In the genomic region with DNA sequence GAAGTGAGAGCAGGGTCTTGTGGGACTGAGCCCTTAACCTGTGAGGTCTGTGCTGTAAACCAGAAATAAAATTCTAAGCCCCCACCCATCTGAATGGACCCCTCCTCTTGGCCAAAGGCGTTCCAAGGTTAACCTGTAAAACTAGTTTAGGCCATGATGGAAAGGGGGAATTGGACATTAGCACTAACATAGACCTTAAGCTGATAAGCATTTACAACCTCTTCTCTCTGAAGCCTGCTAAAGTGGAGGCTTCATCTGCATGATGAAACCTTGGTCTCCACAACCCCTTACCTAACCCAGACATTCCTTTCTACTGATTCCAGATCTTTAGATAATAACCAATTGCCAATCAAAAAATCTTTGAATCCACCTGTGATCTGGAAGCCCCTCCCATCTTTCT, we compare ENCODE assay signal across 1 cellular context.
TF ChIP-seq lines count a peak whose summit lies in the region.

No MANE protein-coding gene starts in this region.

TF ChIP-seq in GM23338, 12 proteins besides CTCF, POLR2A, EP300 and RAD21:
- TF ChIP-seq, protein P1, sequence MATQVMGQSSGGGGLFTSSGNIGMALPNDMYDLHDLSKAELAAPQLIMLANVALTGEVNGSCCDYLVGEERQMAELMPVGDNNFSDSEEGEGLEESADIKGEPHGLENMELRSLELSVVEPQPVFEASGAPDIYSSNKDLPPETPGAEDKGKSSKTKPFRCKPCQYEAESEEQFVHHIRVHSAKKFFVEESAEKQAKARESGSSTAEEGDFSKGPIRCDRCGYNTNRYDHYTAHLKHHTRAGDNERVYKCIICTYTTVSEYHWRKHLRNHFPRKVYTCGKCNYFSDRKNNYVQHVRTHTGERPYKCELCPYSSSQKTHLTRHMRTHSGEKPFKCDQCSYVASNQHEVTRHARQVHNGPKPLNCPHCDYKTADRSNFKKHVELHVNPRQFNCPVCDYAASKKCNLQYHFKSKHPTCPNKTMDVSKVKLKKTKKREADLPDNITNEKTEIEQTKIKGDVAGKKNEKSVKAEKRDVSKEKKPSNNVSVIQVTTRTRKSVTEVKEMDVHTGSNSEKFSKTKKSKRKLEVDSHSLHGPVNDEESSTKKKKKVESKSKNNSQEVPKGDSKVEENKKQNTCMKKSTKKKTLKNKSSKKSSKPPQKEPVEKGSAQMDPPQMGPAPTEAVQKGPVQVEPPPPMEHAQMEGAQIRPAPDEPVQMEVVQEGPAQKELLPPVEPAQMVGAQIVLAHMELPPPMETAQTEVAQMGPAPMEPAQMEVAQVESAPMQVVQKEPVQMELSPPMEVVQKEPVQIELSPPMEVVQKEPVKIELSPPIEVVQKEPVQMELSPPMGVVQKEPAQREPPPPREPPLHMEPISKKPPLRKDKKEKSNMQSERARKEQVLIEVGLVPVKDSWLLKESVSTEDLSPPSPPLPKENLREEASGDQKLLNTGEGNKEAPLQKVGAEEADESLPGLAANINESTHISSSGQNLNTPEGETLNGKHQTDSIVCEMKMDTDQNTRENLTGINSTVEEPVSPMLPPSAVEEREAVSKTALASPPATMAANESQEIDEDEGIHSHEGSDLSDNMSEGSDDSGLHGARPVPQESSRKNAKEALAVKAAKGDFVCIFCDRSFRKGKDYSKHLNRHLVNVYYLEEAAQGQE (IDR thresholded peaks at IDR 0.05; ENCODE audit: unreplicated experiment), result no peak
- no peak for TF ChIP-seq STAT1 (IDR thresholded peaks at IDR 0.05; ENCODE audit: unreplicated experiment)
- TF ChIP-seq JUNB (IDR thresholded peaks at IDR 0.05; ENCODE audit: unreplicated experiment), result no peak
- no peak for TF ChIP-seq EZH2phosphoT487 (IDR thresholded peaks at IDR 0.05; ENCODE audit: unreplicated experiment)
- no peak for TF ChIP-seq ZNF114 (CRISPR knock-in tag; IDR thresholded peaks at IDR 0.05)
- TF ChIP-seq CREB1 (CRISPR knock-in tag; IDR thresholded peaks at IDR 0.05; ENCODE audit: low read depth), result no peak
- no peak for TF ChIP-seq NANOG (IDR thresholded peaks at IDR 0.05; ENCODE audit: borderline replicate concordance)
- no peak for TF ChIP-seq ZNF331 (CRISPR knock-in tag; IDR thresholded peaks at IDR 0.05; ENCODE audit: low read depth)
- TF ChIP-seq, protein P2, sequence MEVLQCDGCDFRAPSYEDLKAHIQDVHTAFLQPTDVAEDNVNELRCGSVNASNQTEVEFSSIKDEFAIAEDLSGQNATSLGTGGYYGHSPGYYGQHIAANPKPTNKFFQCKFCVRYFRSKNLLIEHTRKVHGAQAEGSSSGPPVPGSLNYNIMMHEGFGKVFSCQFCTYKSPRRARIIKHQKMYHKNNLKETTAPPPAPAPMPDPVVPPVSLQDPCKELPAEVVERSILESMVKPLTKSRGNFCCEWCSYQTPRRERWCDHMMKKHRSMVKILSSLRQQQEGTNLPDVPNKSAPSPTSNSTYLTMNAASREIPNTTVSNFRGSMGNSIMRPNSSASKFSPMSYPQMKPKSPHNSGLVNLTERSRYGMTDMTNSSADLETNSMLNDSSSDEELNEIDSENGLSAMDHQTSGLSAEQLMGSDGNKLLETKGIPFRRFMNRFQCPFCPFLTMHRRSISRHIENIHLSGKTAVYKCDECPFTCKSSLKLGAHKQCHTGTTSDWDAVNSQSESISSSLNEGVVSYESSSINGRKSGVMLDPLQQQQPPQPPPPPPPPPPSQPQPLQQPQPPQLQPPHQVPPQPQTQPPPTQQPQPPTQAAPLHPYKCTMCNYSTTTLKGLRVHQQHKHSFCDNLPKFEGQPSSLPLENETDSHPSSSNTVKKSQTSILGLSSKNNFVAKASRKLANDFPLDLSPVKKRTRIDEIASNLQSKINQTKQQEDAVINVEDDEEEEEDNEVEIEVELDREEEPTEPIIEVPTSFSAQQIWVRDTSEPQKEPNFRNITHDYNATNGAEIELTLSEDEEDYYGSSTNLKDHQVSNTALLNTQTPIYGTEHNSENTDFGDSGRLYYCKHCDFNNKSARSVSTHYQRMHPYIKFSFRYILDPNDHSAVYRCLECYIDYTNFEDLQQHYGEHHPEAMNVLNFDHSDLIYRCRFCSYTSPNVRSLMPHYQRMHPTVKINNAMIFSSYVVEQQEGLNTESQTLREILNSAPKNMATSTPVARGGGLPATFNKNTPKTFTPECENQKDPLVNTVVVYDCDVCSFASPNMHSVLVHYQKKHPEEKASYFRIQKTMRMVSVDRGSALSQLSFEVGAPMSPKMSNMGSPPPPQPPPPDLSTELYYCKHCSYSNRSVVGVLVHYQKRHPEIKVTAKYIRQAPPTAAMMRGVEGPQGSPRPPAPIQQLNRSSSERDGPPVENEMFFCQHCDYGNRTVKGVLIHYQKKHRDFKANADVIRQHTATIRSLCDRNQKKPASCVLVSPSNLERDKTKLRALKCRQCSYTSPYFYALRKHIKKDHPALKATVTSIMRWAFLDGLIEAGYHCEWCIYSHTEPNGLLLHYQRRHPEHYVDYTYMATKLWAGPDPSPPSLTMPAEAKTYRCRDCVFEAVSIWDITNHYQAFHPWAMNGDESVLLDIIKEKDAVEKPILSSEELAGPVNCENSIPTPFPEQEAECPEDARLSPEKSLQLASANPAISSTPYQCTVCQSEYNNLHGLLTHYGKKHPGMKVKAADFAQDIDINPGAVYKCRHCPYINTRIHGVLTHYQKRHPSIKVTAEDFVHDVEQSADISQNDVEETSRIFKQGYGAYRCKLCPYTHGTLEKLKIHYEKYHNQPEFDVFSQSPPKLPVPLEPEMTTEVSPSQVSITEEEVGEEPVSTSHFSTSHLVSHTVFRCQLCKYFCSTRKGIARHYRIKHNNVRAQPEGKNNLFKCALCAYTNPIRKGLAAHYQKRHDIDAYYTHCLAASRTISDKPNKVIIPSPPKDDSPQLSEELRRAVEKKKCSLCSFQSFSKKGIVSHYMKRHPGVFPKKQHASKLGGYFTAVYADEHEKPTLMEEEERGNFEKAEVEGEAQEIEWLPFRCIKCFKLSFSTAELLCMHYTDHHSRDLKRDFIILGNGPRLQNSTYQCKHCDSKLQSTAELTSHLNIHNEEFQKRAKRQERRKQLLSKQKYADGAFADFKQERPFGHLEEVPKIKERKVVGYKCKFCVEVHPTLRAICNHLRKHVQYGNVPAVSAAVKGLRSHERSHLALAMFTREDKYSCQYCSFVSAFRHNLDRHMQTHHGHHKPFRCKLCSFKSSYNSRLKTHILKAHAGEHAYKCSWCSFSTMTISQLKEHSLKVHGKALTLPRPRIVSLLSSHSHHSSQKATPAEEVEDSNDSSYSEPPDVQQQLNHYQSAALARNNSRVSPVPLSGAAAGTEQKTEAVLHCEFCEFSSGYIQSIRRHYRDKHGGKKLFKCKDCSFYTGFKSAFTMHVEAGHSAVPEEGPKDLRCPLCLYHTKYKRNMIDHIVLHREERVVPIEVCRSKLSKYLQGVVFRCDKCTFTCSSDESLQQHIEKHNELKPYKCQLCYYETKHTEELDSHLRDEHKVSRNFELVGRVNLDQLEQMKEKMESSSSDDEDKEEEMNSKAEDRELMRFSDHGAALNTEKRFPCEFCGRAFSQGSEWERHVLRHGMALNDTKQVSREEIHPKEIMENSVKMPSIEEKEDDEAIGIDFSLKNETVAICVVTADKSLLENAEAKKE (CRISPR knock-in tag; IDR thresholded peaks at IDR 0.05), result no peak
